2 cellular contexts compared by ENCODE assay signal in genomic region chr12:92085483-92086040, GRCh38.
TF ChIP-seq lines count a peak whose summit lies in the region.

No MANE protein-coding gene starts in this region.

TF ChIP-seq in IMR-90, 13 proteins besides CTCF, POLR2A, EP300 and RAD21:
- TF ChIP-seq FOS (IDR thresholded peaks at IDR 0.05; ENCODE audit: low read depth, low read length) (no peak), RCOR1 (IDR thresholded peaks at IDR 0.05; ENCODE audit: insufficient replicate concordance, low read length) (no peak), MAFK (IDR thresholded peaks at IDR 0.05; ENCODE audit: low read depth, low read length) (no peak), USF2 (IDR thresholded peaks at IDR 0.05; ENCODE audit: low read depth, low read length) (no peak), CEBPB (IDR thresholded peaks at IDR 0.05; ENCODE audit: low read depth, low read length) (no peak), MXI1 (IDR thresholded peaks at IDR 0.05; ENCODE audit: borderline replicate concordance, low read depth, low read length) (no peak), CHD1 (IDR thresholded peaks at IDR 0.05; ENCODE audit: low read depth, low read length) (no peak), MAZ (IDR thresholded peaks at IDR 0.05; ENCODE audit: borderline replicate concordance, low read depth, low read length) (no peak), SMC3 (IDR thresholded peaks at IDR 0.05; ENCODE audit: low read depth, low read length) (no peak), RFX5 (IDR thresholded peaks at IDR 0.05; ENCODE audit: low read depth, low read length) (no peak), BHLHE40 (IDR thresholded peaks at IDR 0.05; ENCODE audit: low read depth, low read length) (no peak), NFE2L2 (IDR thresholded peaks at IDR 0.05; ENCODE audit: low read depth, low read length) (no peak), ELK1 (IDR thresholded peaks at IDR 0.05; ENCODE audit: borderline replicate concordance, low read depth, low read length) (no peak)

TF ChIP-seq in GM12878, 131 proteins besides CTCF, POLR2A, EP300 and RAD21:
- TF ChIP-seq TCF3 (IDR thresholded peaks at IDR 0.05; ENCODE audit: borderline replicate concordance, insufficient read depth, low read depth, low read length) (no peak), NRF1 (conservative IDR thresholded peaks at IDR 0.05; ENCODE audit: low read depth, low read length) (no peak), GATAD2B (conservative IDR thresholded peaks at IDR 0.05; ENCODE audit: low read depth) (no peak), CEBPZ (IDR thresholded peaks at IDR 0.05; ENCODE audit: low read depth, low read length) (no peak), CHD2 (IDR thresholded peaks at IDR 0.05; ENCODE audit: borderline replicate concordance, low read depth, low read length) (no peak), HSF1 (IDR thresholded peaks at IDR 0.05; ENCODE audit: low read depth, low read length) (no peak), SP1 (IDR thresholded peaks at IDR 0.05; ENCODE audit: low read depth, low read length) (no peak), REST (IDR thresholded peaks at IDR 0.05; ENCODE audit: low read depth, low read length) (no peak), MEF2B (IDR thresholded peaks at IDR 0.05; ENCODE audit: partially characterized antibody, poor library complexity, severe bottlenecking) (no peak), ATF2 (IDR thresholded peaks at IDR 0.05; ENCODE audit: low read length) (no peak), USF2 (IDR thresholded peaks at IDR 0.05; ENCODE audit: borderline replicate concordance, low read depth, low read length) (no peak), RFX5 (IDR thresholded peaks at IDR 0.05; ENCODE audit: low read depth, low read length) (no peak)
